9 cellular contexts compared by ENCODE assay signal in genomic region chr1:199041173-199041914, GRCh38.
DNase-seq lines count a peak whose midpoint lies in the region; ATAC-seq and TF ChIP-seq lines count a peak whose summit lies in the region.
"Had no signal": no experiment of that assay in that cellular context is flagged by ENCODE, and none has a peak within 500 bp of the region (broad histone marks: within the 10 kb centered on the region; RNA-seq: fewer than 3 reads in every experiment).

No MANE protein-coding gene starts in this region.

- peaks cover 5% of the 10 kb centered on the region for H3K4me1 Mint-ChIP-seq in memory B cell

- no peaks in the 10 kb centered on the region for H3K36me3 Mint-ChIP-seq in memory B cell

- no peaks in the 10 kb centered on the region for H3K27me3 ChIP-seq in dorsolateral prefrontal cortex
- no peaks in the 10 kb centered on the region for H3K27me3 ChIP-seq in H7 (ENCODE audit: control insufficient read depth, insufficient read depth, low read length)

- no peak overlapping the region for H3K4me3 Mint-ChIP-seq in memory B cell

- H3K9me3 Mint-ChIP-seq in memory B cell, result no peaks in the 10 kb centered on the region

- DNase-seq in NOMO-1 treated with DMSO at 0.1 percent for 48 hours (lab: John Stamatoyannopoulos, UW; ENCODE audit: unreplicated experiment), result peak; percentile 94
- no peak for DNase-seq in memory B cell (ENCODE audit: low spot score in 2 of 2)
- no peak for DNase-seq in occipital lobe (lab: John Stamatoyannopoulos, UW)
- DNase-seq in dorsolateral prefrontal cortex, result no peak
- DNase-seq in H7, result no peak
- no peak for DNase-seq in ecto neural progenitor cell (ENCODE audit: low spot score)

- peaks cover 13% of the 10 kb centered on the region for H3K27me3 Mint-ChIP-seq in memory B cell

- intact Hi-C loops in dorsolateral prefrontal cortex (cut with DNase I), result no loop called here

- no peaks in the 10 kb centered on the region for H3K36me3 ChIP-seq in H7 (replicated peaks; ENCODE audit: control insufficient read depth, insufficient read depth, low read length)

- ATAC-seq in GM18868 (IDR thresholded peaks at IDR 0.05; ENCODE audit: unreplicated experiment), result peak; percentile 98
- ATAC-seq in HG02763 (IDR thresholded peaks at IDR 0.05; ENCODE audit: unreplicated experiment), result peak; percentile 99
- peak; percentile 95 for ATAC-seq in memory B cell (ENCODE audit: low read depth)
- ATAC-seq: Panc1 had no signal

- H3K27ac ChIP-seq in dorsolateral prefrontal cortex, result peak overlapping the region in 1 of 59 donors; percentile 15

- TF ChIP-seq CTCF in dorsolateral prefrontal cortex (IDR thresholded peaks at IDR 0.05 in 54 of 56, conservative IDR thresholded peaks at IDR 0.05 in 2 of 56; ENCODE audit: low read depth in 1 of 56, partially characterized antibody in 56 of 56), result no peak

- H3K4me3 ChIP-seq in dorsolateral prefrontal cortex, result peak overlapping the region in 4 of 59 donors; percentile 0 to 10 (median 4)
- H3K4me3 ChIP-seq in H7 (ENCODE audit: insufficient read depth, low read depth, low read length), result no peak overlapping the region

- no peak overlapping the region for H3K27ac Mint-ChIP-seq in memory B cell
